Comparison of ENCODE assay signal across 8 cellular contexts in the genomic region with DNA sequence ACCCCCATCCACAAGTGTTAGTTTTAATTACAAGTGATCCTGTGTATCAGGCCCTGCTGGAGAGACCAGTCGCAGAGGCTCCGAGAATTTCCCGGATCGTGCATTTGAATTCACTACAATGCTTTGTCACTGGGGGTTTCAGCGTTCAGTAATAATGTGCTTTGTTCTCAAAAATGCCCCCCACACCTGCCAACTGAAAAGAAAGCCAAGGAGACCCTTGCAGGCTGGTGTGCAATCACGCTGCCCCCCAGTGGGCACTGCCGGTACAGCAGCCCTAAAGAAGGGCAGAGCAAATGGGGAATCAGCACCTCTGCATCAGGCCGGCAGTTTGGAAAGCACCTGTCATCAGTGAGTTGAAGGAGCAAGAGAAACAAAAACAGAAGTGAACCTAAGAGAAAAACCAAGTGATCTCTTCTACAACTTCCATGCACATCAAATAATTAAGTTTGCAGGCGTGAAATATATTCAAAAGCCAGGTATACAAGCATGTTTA.
DNase-seq lines count a peak whose midpoint lies in the region; ATAC-seq, FAIRE-seq and TF ChIP-seq lines count a peak whose summit lies in the region.

No MANE protein-coding gene starts in this region.

- TF ChIP-seq CTCF in GM12874 (IDR thresholded peaks at IDR 0.05; ENCODE audit: insufficient read depth, low read depth, low read length) (peak; percentile 94), GM23338 (conservative IDR thresholded peaks at IDR 0.05; ENCODE audit: low read depth in 2 of 2) (peak; percentile 93 to 99), astrocyte (IDR thresholded peaks at IDR 0.05; ENCODE audit: insufficient read depth, low read depth, low read length) (peak; percentile 98)

- peak overlapping the region; percentile 79 for H3K27ac Mint-ChIP-seq in GM23338
- H3K27ac Mint-ChIP-seq in astrocyte (ENCODE audit: unreplicated experiment): no peak overlapping the region

- no peak overlapping the region for H3K27ac ChIP-seq in GM23338 (ENCODE audit: low read depth)
- H3K27ac ChIP-seq in astrocyte (ENCODE audit: low read depth, low read length): no peak overlapping the region

- H3K9me2 ChIP-seq in GM23338 (ENCODE audit: insufficient read depth): no peaks in the 10 kb centered on the region

- ATAC-seq in GM23338: peak; percentile 82

- H3K27me3 ChIP-seq in GM23338 (ENCODE audit: insufficient read depth): no peaks in the 10 kb centered on the region
- H3K27me3 ChIP-seq in astrocyte (ENCODE audit: insufficient read depth, low read length): no peaks in the 10 kb centered on the region

- peak; percentile 81 for DNase-seq in GM23338 (ENCODE audit: low spot score)
- peak; percentile 47 for DNase-seq in LHCN-M2 (ENCODE audit: low read depth)
- DNase-seq in T follicular helper cell (ENCODE audit: low read depth): peak; percentile 43
- DNase-seq in astrocyte (ENCODE audit: low read depth): peak; percentile 14
- DNase-seq in iPS-NIHi11 (ENCODE audit: low spot score): peak; percentile 72
- DNase-seq in stimulated activated CD4-positive, alpha-beta T cell treated with anti-CD3 and anti-CD28 coated beads, Interleukin-15, amount 100 ng/mL, for 48 hours (ENCODE audit: low read depth in 2 of 2): peak; percentile 31 to 35
- no peak for DNase-seq in occipital lobe (lab: John Stamatoyannopoulos, UW)

- peak overlapping the region; percentile 42 for H3K4me2 ChIP-seq in GM23338
- H3K4me2 ChIP-seq in astrocyte (ENCODE audit: low read length): peak overlapping the region; percentile 41

- H3K9ac ChIP-seq in astrocyte (ENCODE audit: low read length): no peak overlapping the region

- H2AFZ ChIP-seq in GM23338: no peak overlapping the region
- no peak overlapping the region for H2AFZ ChIP-seq in astrocyte (ENCODE audit: low read depth, low read length)

- H3K9me3 ChIP-seq in astrocyte (ENCODE audit: insufficient read depth, low read depth, low read length): no peaks in the 10 kb centered on the region

- no peak overlapping the region for H3K4me3 ChIP-seq in GM23338
- no peak overlapping the region for H3K4me3 ChIP-seq in astrocyte (ENCODE audit: insufficient read depth, low read depth, low read length)

- H4K20me1 ChIP-seq in GM23338 (replicated peaks; ENCODE audit: insufficient read depth): no peaks in the 10 kb centered on the region
- peaks cover 29% of the 10 kb centered on the region for H4K20me1 ChIP-seq in astrocyte (ENCODE audit: insufficient read depth, low read length)

- H3K4me1 Mint-ChIP-seq in GM23338: peaks cover 53% of the 10 kb centered on the region
- H3K4me1 Mint-ChIP-seq in astrocyte (ENCODE audit: low read depth, unreplicated experiment): peaks cover 9% of the 10 kb centered on the region

- H3K27me3 Mint-ChIP-seq in GM23338 (ENCODE audit: insufficient read depth, low read depth, poor library complexity): peaks cover 7% of the 10 kb centered on the region
- no peaks in the 10 kb centered on the region for H3K27me3 Mint-ChIP-seq in astrocyte (ENCODE audit: low read depth, unreplicated experiment)

- no peaks in the 10 kb centered on the region for H3F3A ChIP-seq in GM23338 (replicated peaks; ENCODE audit: low read depth)

- H3K79me2 ChIP-seq in GM23338 (replicated peaks; ENCODE audit: insufficient read depth): peaks cover 68% of the 10 kb centered on the region
- peaks cover 13% of the 10 kb centered on the region for H3K79me2 ChIP-seq in astrocyte (ENCODE audit: insufficient read depth, low read length)

- no peak for FAIRE-seq in astrocyte (lab: Jason Lieb, UNC)

- peaks cover 25% of the 10 kb centered on the region for H3K4me1 ChIP-seq in GM23338 (ENCODE audit: insufficient read depth)
- no peaks in the 10 kb centered on the region for H3K4me1 ChIP-seq in astrocyte (ENCODE audit: insufficient read depth, low read length)

- H3K36me3 Mint-ChIP-seq in GM23338 (ENCODE audit: low read depth) (no peaks in the 10 kb centered on the region), astrocyte (ENCODE audit: low read depth, unreplicated experiment) (no peaks in the 10 kb centered on the region)

- no peak overlapping the region for H3K4me3 Mint-ChIP-seq in GM23338
- H3K4me3 Mint-ChIP-seq in astrocyte (ENCODE audit: unreplicated experiment): no peak overlapping the region

- no peaks in the 10 kb centered on the region for H3K36me3 ChIP-seq in GM23338 (ENCODE audit: insufficient read depth)
- H3K36me3 ChIP-seq in astrocyte (ENCODE audit: insufficient read depth, low read length): no peaks in the 10 kb centered on the region

- no peaks in the 10 kb centered on the region for H3K9me3 Mint-ChIP-seq in GM23338
- H3K9me3 Mint-ChIP-seq in astrocyte (ENCODE audit: unreplicated experiment): no peaks in the 10 kb centered on the region

TF ChIP-seq in GM23338, 12 proteins besides CTCF, POLR2A, EP300 and RAD21 (continues in another document):
- TF ChIP-seq EZH2phosphoT487 (IDR thresholded peaks at IDR 0.05; ENCODE audit: unreplicated experiment): no peak
- TF ChIP-seq STAT1 (IDR thresholded peaks at IDR 0.05; ENCODE audit: unreplicated experiment): no peak
- TF ChIP-seq, protein P1, sequence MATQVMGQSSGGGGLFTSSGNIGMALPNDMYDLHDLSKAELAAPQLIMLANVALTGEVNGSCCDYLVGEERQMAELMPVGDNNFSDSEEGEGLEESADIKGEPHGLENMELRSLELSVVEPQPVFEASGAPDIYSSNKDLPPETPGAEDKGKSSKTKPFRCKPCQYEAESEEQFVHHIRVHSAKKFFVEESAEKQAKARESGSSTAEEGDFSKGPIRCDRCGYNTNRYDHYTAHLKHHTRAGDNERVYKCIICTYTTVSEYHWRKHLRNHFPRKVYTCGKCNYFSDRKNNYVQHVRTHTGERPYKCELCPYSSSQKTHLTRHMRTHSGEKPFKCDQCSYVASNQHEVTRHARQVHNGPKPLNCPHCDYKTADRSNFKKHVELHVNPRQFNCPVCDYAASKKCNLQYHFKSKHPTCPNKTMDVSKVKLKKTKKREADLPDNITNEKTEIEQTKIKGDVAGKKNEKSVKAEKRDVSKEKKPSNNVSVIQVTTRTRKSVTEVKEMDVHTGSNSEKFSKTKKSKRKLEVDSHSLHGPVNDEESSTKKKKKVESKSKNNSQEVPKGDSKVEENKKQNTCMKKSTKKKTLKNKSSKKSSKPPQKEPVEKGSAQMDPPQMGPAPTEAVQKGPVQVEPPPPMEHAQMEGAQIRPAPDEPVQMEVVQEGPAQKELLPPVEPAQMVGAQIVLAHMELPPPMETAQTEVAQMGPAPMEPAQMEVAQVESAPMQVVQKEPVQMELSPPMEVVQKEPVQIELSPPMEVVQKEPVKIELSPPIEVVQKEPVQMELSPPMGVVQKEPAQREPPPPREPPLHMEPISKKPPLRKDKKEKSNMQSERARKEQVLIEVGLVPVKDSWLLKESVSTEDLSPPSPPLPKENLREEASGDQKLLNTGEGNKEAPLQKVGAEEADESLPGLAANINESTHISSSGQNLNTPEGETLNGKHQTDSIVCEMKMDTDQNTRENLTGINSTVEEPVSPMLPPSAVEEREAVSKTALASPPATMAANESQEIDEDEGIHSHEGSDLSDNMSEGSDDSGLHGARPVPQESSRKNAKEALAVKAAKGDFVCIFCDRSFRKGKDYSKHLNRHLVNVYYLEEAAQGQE (IDR thresholded peaks at IDR 0.05; ENCODE audit: unreplicated experiment): no peak
- TF ChIP-seq, protein P2, sequence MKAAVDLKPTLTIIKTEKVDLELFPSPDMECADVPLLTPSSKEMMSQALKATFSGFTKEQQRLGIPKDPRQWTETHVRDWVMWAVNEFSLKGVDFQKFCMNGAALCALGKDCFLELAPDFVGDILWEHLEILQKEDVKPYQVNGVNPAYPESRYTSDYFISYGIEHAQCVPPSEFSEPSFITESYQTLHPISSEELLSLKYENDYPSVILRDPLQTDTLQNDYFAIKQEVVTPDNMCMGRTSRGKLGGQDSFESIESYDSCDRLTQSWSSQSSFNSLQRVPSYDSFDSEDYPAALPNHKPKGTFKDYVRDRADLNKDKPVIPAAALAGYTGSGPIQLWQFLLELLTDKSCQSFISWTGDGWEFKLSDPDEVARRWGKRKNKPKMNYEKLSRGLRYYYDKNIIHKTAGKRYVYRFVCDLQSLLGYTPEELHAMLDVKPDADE (IDR thresholded peaks at IDR 0.05): no peak
- no peak for TF ChIP-seq POLR2AphosphoS5 (IDR thresholded peaks at IDR 0.05; ENCODE audit: low read depth)
- no peak for TF ChIP-seq JUNB (IDR thresholded peaks at IDR 0.05; ENCODE audit: unreplicated experiment)
